15 cellular contexts compared by ENCODE assay signal in the genomic region with DNA sequence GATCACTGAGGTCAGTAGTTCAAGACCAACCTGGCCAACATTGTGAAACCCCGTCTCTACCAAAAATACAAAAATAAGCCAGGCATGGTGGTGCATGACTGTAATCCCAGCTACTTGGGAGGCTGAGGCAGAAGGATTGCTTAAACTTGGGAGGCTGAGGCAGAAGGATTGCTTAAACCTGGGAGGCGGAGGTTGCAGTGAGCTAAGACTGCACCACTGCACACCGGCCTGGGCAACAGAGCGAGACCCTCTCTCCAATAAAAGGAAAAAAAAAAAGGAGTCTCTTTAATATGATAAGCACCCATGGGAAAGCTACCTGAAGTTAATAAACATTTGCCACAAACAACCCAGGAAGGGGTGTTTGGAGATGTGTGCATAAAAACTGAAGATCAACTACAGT. TPM values are rescaled to one million over a fixed set of nuclear protein-coding genes. Genes with fewer than 3 reads are reported as not detected.
DNase-seq lines count a peak whose midpoint lies in the region; ATAC-seq and TF ChIP-seq lines count a peak whose summit lies in the region.
"Had no signal": no experiment of that assay in that cellular context is flagged by ENCODE, and none has a peak within 500 bp of the region (broad histone marks: within the 10 kb centered on the region; RNA-seq: fewer than 3 reads in every experiment).

No MANE protein-coding gene starts in this region.

- WGBS in HUES64 = 93% methylated on average over 3 of the region's 4 CpGs

- no peak for TF ChIP-seq CTCF in Caco-2 (IDR thresholded peaks at IDR 0.05; ENCODE audit: insufficient read depth in 1 of 2, low read depth in 1 of 2, low read length in 1 of 2, severe bottlenecking in 1 of 2, unreplicated experiment in 1 of 2)
- no peak for TF ChIP-seq CTCF in breast epithelium (IDR thresholded peaks at IDR 0.05)
- no peak for TF ChIP-seq CTCF in nephron (IDR thresholded peaks at IDR 0.05; ENCODE audit: unreplicated experiment in 3 of 3)
- no peak for TF ChIP-seq CTCF in foreskin keratinocyte (conservative IDR thresholded peaks at IDR 0.05)

- DNase-seq in Caco-2 (no peak), breast epithelium (ENCODE audit: low spot score in 2 of 2) (no peak), foreskin keratinocyte (no peak), SJCRH30 (no peak)
- DNase-seq: activated CD4-positive, alpha-beta T cell treated with anti-CD3 and anti-CD28 coated beads, Interleukin-2, amount 50 U/mL, for 4 hours; activated CD8-positive, alpha-beta memory T cell treated with anti-CD3 and anti-CD28 coated beads, Interleukin-2, amount 50 U/mL, for 48 hours; activated gamma-delta T cell treated with Interleukin-2 at 50 U/mL for 16 hours; foreskin melanocyte; left colon; stimulated activated CD4-positive, alpha-beta T cell treated with anti-CD3 and anti-CD28 coated beads, Interleukin-4, amount 100 ng/mL, for 4 hours; stimulated activated naive CD8-positive, alpha-beta T cell treated with anti-CD3 and anti-CD28 coated beads, Interleukin-15, amount 100 ng/mL, for 72 hours had no signal

- TF ChIP-seq POLR2A in breast epithelium (IDR thresholded peaks at IDR 0.05) (no peak), GM18505 (IDR thresholded peaks at IDR 0.05; ENCODE audit: borderline replicate concordance, extremely low read depth, insufficient read depth, insufficient read length) (no peak)

- H3K36me3 ChIP-seq in Caco-2 (ENCODE audit: control insufficient read depth, insufficient read depth, low read length) (no peaks in the 10 kb centered on the region), HUES64 (ENCODE audit: insufficient read depth, low read length) (no peaks in the 10 kb centered on the region), breast epithelium (no peaks in the 10 kb centered on the region), SJCRH30 (peaks cover 7% of the 10 kb centered on the region)
- H3K36me3 ChIP-seq: upper lobe of left lung had no signal

- H3K36me3 Mint-ChIP-seq in Caco-2 (ENCODE audit: insufficient read depth, unreplicated experiment) (peaks cover 31% of the 10 kb centered on the region), nephron (ENCODE audit: low read depth) (no peaks in the 10 kb centered on the region)

- peak overlapping the region; percentile 78; the same call in 1 of the 2 replicates for H3K27ac ChIP-seq in HUES64 (ENCODE audit: low read depth, low read length)
- H3K27ac ChIP-seq in breast epithelium = peak overlapping the region; percentile 59 to 72
- H3K27ac ChIP-seq in foreskin keratinocyte = no peak overlapping the region
- no peak overlapping the region for H3K27ac ChIP-seq in SJCRH30
- H3K27ac ChIP-seq: upper lobe of left lung had no signal

- POLR2A ChIA-PET in Caco-2 (lab: Charles Lee) = interaction anchor here (0.7 kb wide), 1 partner anchor 52 kb away, joined by 6 read pairs; no protein-coding TSS in a partner anchor

- H3K4me1 Mint-ChIP-seq in Caco-2 (ENCODE audit: low read depth, unreplicated experiment) (peaks cover 33% of the 10 kb centered on the region), nephron (peaks cover 27% of the 10 kb centered on the region)

- CTCF ChIA-PET in Caco-2 (lab: Charles Lee) = no interaction called here

- H3K27ac Mint-ChIP-seq in Caco-2 (ENCODE audit: unreplicated experiment) (no peak overlapping the region), nephron (no peak overlapping the region)
- H3K27ac Mint-ChIP-seq: stimulated activated naive CD8-positive, alpha-beta T cell treated with anti-CD3 and anti-CD28 coated beads, Interleukin-15, amount 100 ng/mL, for 72 hours had no signal

- no peaks in the 10 kb centered on the region for H3K9me3 ChIP-seq in Caco-2
- no peaks in the 10 kb centered on the region for H3K9me3 ChIP-seq in HUES64 (ENCODE audit: insufficient read depth, low read depth, low read length)
- no peaks in the 10 kb centered on the region for H3K9me3 ChIP-seq in breast epithelium
- H3K9me3 ChIP-seq in SJCRH30 (replicated peaks) = no peaks in the 10 kb centered on the region
- H3K9me3 ChIP-seq: upper lobe of left lung had no signal

- peak overlapping the region; percentile 54 for H3K4me3 Mint-ChIP-seq in Caco-2 (ENCODE audit: unreplicated experiment)
- peak overlapping the region; percentile 17 to 46 (median 22) for H3K4me3 Mint-ChIP-seq in nephron

- no TSS peak for BruUV-seq in Caco-2 (replicated peaks; lab: Mats Ljungman, UMichigan)

- H3K27me3 Mint-ChIP-seq in Caco-2 (ENCODE audit: insufficient read depth, unreplicated experiment) (no peaks in the 10 kb centered on the region), nephron (ENCODE audit: low read depth) (peaks cover 2% of the 10 kb centered on the region)
- H3K27me3 Mint-ChIP-seq: stimulated activated naive CD8-positive, alpha-beta T cell treated with anti-CD3 and anti-CD28 coated beads, Interleukin-15, amount 100 ng/mL, for 72 hours had no signal

- H3K27me3 ChIP-seq in Caco-2 (replicated peaks; ENCODE audit: control insufficient read depth, insufficient read depth, low read length) (no peaks in the 10 kb centered on the region), HUES64 (ENCODE audit: insufficient read depth, low read length) (peaks cover 4% of the 10 kb centered on the region; the same call in 1 of the 2 replicates), breast epithelium (no peaks in the 10 kb centered on the region), foreskin keratinocyte (no peaks in the 10 kb centered on the region), SJCRH30 (no peaks in the 10 kb centered on the region)
- H3K27me3 ChIP-seq: upper lobe of left lung had no signal

- intact Hi-C loops in Caco-2 (cut with micrococcal nuclease; ENCODE audit: unreplicated experiment) = no loop called here
- intact Hi-C loops in breast epithelium (cut with DNase I; ENCODE audit: low total_unique reads) = no loop called here

- H3K9me3 Mint-ChIP-seq in Caco-2 (ENCODE audit: unreplicated experiment) (no peaks in the 10 kb centered on the region), nephron (no peaks in the 10 kb centered on the region)
- H3K9me3 Mint-ChIP-seq: stimulated activated naive CD8-positive, alpha-beta T cell treated with anti-CD3 and anti-CD28 coated beads, Interleukin-15, amount 100 ng/mL, for 72 hours had no signal

- no peak for ATAC-seq in GM18505 (IDR thresholded peaks at IDR 0.05; ENCODE audit: unreplicated experiment)
- no peak for ATAC-seq in foreskin keratinocyte
- ATAC-seq: left colon; stimulated activated naive CD8-positive, alpha-beta T cell treated with anti-CD3 and anti-CD28 coated beads, Interleukin-15, amount 100 ng/mL, for 72 hours had no signal

- H3K4me1 ChIP-seq in Caco-2 (peaks cover 36% of the 10 kb centered on the region), HUES64 (ENCODE audit: insufficient read depth, low read length) (peaks cover 48% of the 10 kb centered on the region), breast epithelium (peaks cover 0 to 12% of the 10 kb centered on the region in 2 donors), foreskin keratinocyte (peaks cover 22% of the 10 kb centered on the region), SJCRH30 (no peaks in the 10 kb centered on the region; the same call in none of the 2 replicates)

- H3K4me3 ChIP-seq in Caco-2 (ENCODE audit: low read depth, low read length) (no peak overlapping the region), HUES64 (ENCODE audit: low read length) (no peak overlapping the region), breast epithelium (no peak overlapping the region), SJCRH30 (no peak overlapping the region)
- H3K4me3 ChIP-seq: upper lobe of left lung had no signal

- no peak overlapping the region for H3K9ac ChIP-seq in HUES64 (ENCODE audit: low read depth, low read length)

RNA-seq across cellular contexts. Expression of gene STRN, which starts 2.6 kb away (rescaled TPM):
- total RNA-seq in Caco-2 (2022) (36.8 and 38.9 TPM in 2 replicates), breast epithelium (10 to 100 TPM; 27.2 to 35.1 (median 32.5) TPM), foreskin keratinocyte (22.7 and 24.3 TPM in 2 replicates)
- polyA plus RNA-seq in HUES64 (2013, experiment 1 of 2) = 16.8 TPM
- polyA plus RNA-seq in HUES64 (2013, experiment 2 of 2) = 19.5 TPM
- 3.1 and 3.9 TPM in 2 replicates for polyA plus RNA-seq in foreskin keratinocyte
- 33.1 and 37.3 TPM in 2 replicates for total RNA-seq in SJCRH30 (2014; rRNA removed; shearing (Covaris generic))

Comparison
In these comparisons a context has a peak if more than half of its experiments do, and no peak if none do; other contexts are left out.
1. H3K27ac ChIP-seq: peak in HUES64 (single experiment) and breast epithelium (2 of 2); none in foreskin keratinocyte (single experiment) and SJCRH30 (single experiment).